ENCODE assay signal across 7 cellular contexts in the genomic region with DNA sequence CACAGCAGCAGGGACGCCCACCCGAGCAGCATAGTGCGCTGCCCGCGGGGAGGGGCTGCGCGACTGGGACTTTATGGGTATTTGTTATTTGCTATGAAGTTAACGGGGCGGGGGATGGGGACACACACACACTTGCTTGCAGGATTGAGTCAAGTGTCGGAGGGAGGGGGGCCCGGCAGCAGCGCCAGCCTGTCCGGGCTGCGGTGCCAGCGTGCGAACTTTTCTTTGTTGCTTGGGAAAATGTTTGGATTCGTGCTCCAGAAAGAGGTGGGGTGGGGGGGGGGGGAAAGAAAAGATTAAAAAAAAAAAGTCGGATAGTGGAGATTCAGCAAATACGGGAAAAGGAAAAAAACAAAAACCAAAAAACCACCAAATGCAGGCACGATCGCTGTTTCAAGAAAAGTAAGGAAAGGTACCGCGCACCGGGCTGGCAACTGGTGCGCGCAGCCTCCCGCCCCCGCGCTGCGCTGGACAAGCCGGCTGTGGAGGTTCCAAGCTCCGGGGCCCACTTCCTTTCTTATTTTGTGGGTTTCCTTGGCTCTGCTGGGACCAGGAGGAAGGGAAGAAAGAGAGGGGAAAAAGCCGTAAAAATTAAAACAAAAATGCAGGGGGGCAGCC. TPM values are rescaled to one million over a fixed set of nuclear protein-coding genes. Genes with fewer than 3 reads are reported as not detected.
DNase-seq lines count a peak whose midpoint lies in the region; ATAC-seq and TF ChIP-seq lines count a peak whose summit lies in the region.

No MANE protein-coding gene starts in this region.

- peak overlapping the region; percentile 63 for H4K5ac ChIP-seq in IMR-90 (ENCODE audit: low read depth, low read length)

- H2AFZ ChIP-seq in IMR-90 (replicated peaks; ENCODE audit: low read length, poor library complexity): peak overlapping the region; percentile 93

- peaks cover 3 to 12% of the 10 kb centered on the region in 2 experiments; a peak in 2 of 4 replicates for H3K79me1 ChIP-seq in IMR-90 (ENCODE audit: low read depth in 1 of 2, low read length in 2 of 2)

- H3K56ac ChIP-seq in IMR-90 (ENCODE audit: extremely low read depth, insufficient read depth, low read length): peak overlapping the region; percentile 58; the same call in 1 of the 2 replicates

- H4K20me1 ChIP-seq in IMR-90 (ENCODE audit: insufficient read depth, low read length): no peaks in the 10 kb centered on the region; the same call in 1 of the 2 replicates

- WGBS in IMR-90 (ENCODE audit: extremely low coverage in 2 of 2, insufficient read length in 1 of 2), 2 experiments: no CpG with 5 or more reads among the region's 33 CpGs
- WGBS in thymus: 4% methylated on average over 33 of the region's 33 CpGs

- H4K91ac ChIP-seq in IMR-90 (ENCODE audit: insufficient read depth, low read depth, low read length): peak overlapping the region; percentile 83

- no peak overlapping the region for H3K27ac Mint-ChIP-seq in activated T-helper 2 cell treated with anti-CD3 and anti-CD28 coated beads, Interferon-gamma antibody, Interleukin-2, Interleukin-4, amounts not matched to agents 10 μg/mL and 5 μg/mL and 100 μg/mL, durations not matched to agents 14 hours and 24 hours and 36 hours

- H3K27me3 ChIP-seq in IMR-90 (ENCODE audit: control insufficient read depth, insufficient read depth, low read length) (no peaks in the 10 kb centered on the region), thymus (ENCODE audit: control insufficient read depth, insufficient read depth) (peaks cover 39% of the 10 kb centered on the region)

- BruUV-seq in IMR-90 (replicated peaks; lab: Mats Ljungman, UMichigan): TSS peak; percentile 64

- H2BK5ac ChIP-seq in IMR-90 (ENCODE audit: low read depth, low read length, poor library complexity, severe bottlenecking): peak overlapping the region; percentile 46

- H3K27me3 Mint-ChIP-seq in activated T-helper 2 cell treated with anti-CD3 and anti-CD28 coated beads, Interferon-gamma antibody, Interleukin-2, Interleukin-4, amounts not matched to agents 10 μg/mL and 5 μg/mL and 100 μg/mL, durations not matched to agents 14 hours and 24 hours and 36 hours (ENCODE audit: low read depth): peaks cover 45% of the 10 kb centered on the region

- DNase-seq in IMR-90 (peak; percentile 37), choroid plexus epithelial cell (ENCODE audit: low read depth) (peak; percentile 42), left lobe of liver (ENCODE audit: low spot score) (no peak), erythroblast (lab: John Stamatoyannopoulos, UW) (no peak)
- DNase-seq in activated T-helper 2 cell treated with anti-CD3 and anti-CD28 coated beads, Interferon-gamma antibody, Interleukin-2, Interleukin-4, amounts not matched to agents 10 μg/mL and 5 μg/mL and 100 μg/mL, durations not matched to agents 14 hours and 24 hours and 36 hours (ENCODE audit: low spot score): no peak

- CTCF ChIA-PET in IMR-90 (lab: Yijun Ruan, JAX): no interaction called here

- POLR2A ChIA-PET in IMR-90 (lab: Charles Lee; ENCODE audit: unreplicated experiment): interaction anchor here (0.7 to 1.1 kb wide), 4 partner anchors 349 to 820 kb away, joined by 3 to 21 read pairs (median 6); no protein-coding TSS in a partner anchor

- H3K9me1 ChIP-seq in IMR-90 (ENCODE audit: insufficient read depth, low read length): no peaks in the 10 kb centered on the region; the same call in 1 of the 2 replicates

- intact Hi-C loops in IMR-90 (cut with micrococcal nuclease): loop anchor here (2.0 to 10.0 kb wide), 10 partner anchors 84 to 1778 kb away; no protein-coding TSS in a partner anchor
- intact Hi-C loops in activated T-helper 2 cell treated with anti-CD3 and anti-CD28 coated beads, Interferon-gamma antibody, Interleukin-2, Interleukin-4, amounts not matched to agents 10 μg/mL and 5 μg/mL and 100 μg/mL, durations not matched to agents 14 hours and 24 hours and 36 hours (cut with micrococcal nuclease): loop anchor here (5.0 kb wide), 1 partner anchor 119 kb away; a partner anchor contains a TSS

- peak overlapping the region; percentile 86 for H2BK120ac ChIP-seq in IMR-90 (ENCODE audit: low read depth, low read length)

- no peaks in the 10 kb centered on the region for H3K36me3 Mint-ChIP-seq in activated T-helper 2 cell treated with anti-CD3 and anti-CD28 coated beads, Interferon-gamma antibody, Interleukin-2, Interleukin-4, amounts not matched to agents 10 μg/mL and 5 μg/mL and 100 μg/mL, durations not matched to agents 14 hours and 24 hours and 36 hours (ENCODE audit: low read depth)

- TF ChIP-seq CTCF in IMR-90 (conservative IDR thresholded peaks at IDR 0.05; ENCODE audit: low read depth, low read length): no peak
- no peak for TF ChIP-seq CTCF in choroid plexus epithelial cell (conservative IDR thresholded peaks at IDR 0.05; ENCODE audit: low read depth, low read length)

- peak overlapping the region; percentile 77 for H3K9ac ChIP-seq in IMR-90 (ENCODE audit: low read depth, low read length)

- no peaks in the 10 kb centered on the region for H3K9me3 Mint-ChIP-seq in activated T-helper 2 cell treated with anti-CD3 and anti-CD28 coated beads, Interferon-gamma antibody, Interleukin-2, Interleukin-4, amounts not matched to agents 10 μg/mL and 5 μg/mL and 100 μg/mL, durations not matched to agents 14 hours and 24 hours and 36 hours

- peak overlapping the region; percentile 52; the same call in 1 of the 2 replicates for H3K23ac ChIP-seq in IMR-90 (ENCODE audit: low read depth, low read length)

- peak overlapping the region; percentile 41 for H3K14ac ChIP-seq in IMR-90 (replicated peaks; ENCODE audit: low read depth, low read length)

- H3K4me3 Mint-ChIP-seq in activated T-helper 2 cell treated with anti-CD3 and anti-CD28 coated beads, Interferon-gamma antibody, Interleukin-2, Interleukin-4, amounts not matched to agents 10 μg/mL and 5 μg/mL and 100 μg/mL, durations not matched to agents 14 hours and 24 hours and 36 hours (ENCODE audit: low read depth): no peak overlapping the region

- H3K4me3 ChIP-seq in IMR-90 (ENCODE audit: insufficient read depth, low read depth, low read length): peak overlapping the region; percentile 65
- H3K4me3 ChIP-seq in choroid plexus epithelial cell (ENCODE audit: low read depth, low read length): peak overlapping the region; percentile 63
- peak overlapping the region; percentile 16 for H3K4me3 ChIP-seq in thymus (ENCODE audit: low read length)

- H3K36me3 ChIP-seq in IMR-90 (ENCODE audit: control insufficient read depth, insufficient read depth, low read length) (peaks cover 2% of the 10 kb centered on the region; the same call in 1 of the 2 replicates), thymus (ENCODE audit: control insufficient read depth, insufficient read depth) (no peaks in the 10 kb centered on the region)

- H2BK20ac ChIP-seq in IMR-90 (ENCODE audit: low read depth, low read length): no peak overlapping the region

- dilution Hi-C loops in IMR-90 (cut with HindIII; ENCODE audit: low sequenced_read_pairs, unreplicated experiment): no loop called here

- peak overlapping the region; percentile 21 to 78; a peak in 2 of 4 replicates for H4K8ac ChIP-seq in IMR-90 (ENCODE audit: low read depth in 2 of 2, low read length in 2 of 2)

- H3K9me3 ChIP-seq in IMR-90 (ENCODE audit: control insufficient read depth, insufficient read depth, low read length): no peaks in the 10 kb centered on the region
- no peaks in the 10 kb centered on the region for H3K9me3 ChIP-seq in thymus (ENCODE audit: control insufficient read depth)

- TF ChIP-seq RAD21 in IMR-90 (IDR thresholded peaks at IDR 0.05; ENCODE audit: low read length): no peak

- H2AK5ac ChIP-seq in IMR-90 (ENCODE audit: low read depth, low read length): no peak overlapping the region

- no peaks in the 10 kb centered on the region; the same call in 1 of the 2 replicates for H3K4me1 ChIP-seq in IMR-90 (ENCODE audit: control insufficient read depth, insufficient read depth, low read length)
- no peaks in the 10 kb centered on the region for H3K4me1 ChIP-seq in thymus (ENCODE audit: control insufficient read depth, insufficient read depth, low read length)

- H3K18ac ChIP-seq in IMR-90 (ENCODE audit: low read depth, low read length): 0 out of 2 replicates have a peak overlapping the region, but pooled peaks have one; percentile 24

- peak overlapping the region; percentile 77 for H3K4ac ChIP-seq in IMR-90 (ENCODE audit: low read depth, low read length)

- H3K27ac ChIP-seq in IMR-90 (ENCODE audit: insufficient read depth, low read length) (peak overlapping the region; percentile 80), thymus (ENCODE audit: low read depth) (peak overlapping the region; percentile 2)

- TF ChIP-seq POLR2A in IMR-90 (IDR thresholded peaks at IDR 0.05; ENCODE audit: low read depth, low read length): no peak
- no peak for TF ChIP-seq POLR2A in erythroblast (IDR thresholded peaks at IDR 0.05; ENCODE audit: low read length)

- H2BK15ac ChIP-seq in IMR-90 (ENCODE audit: low read depth, low read length): peak overlapping the region; percentile 63; the same call in 2 of the 3 replicates

- no peaks in the 10 kb centered on the region for H3K4me1 Mint-ChIP-seq in activated T-helper 2 cell treated with anti-CD3 and anti-CD28 coated beads, Interferon-gamma antibody, Interleukin-2, Interleukin-4, amounts not matched to agents 10 μg/mL and 5 μg/mL and 100 μg/mL, durations not matched to agents 14 hours and 24 hours and 36 hours (ENCODE audit: low read depth)

- peak overlapping the region; percentile 47 for H2AK9ac ChIP-seq in IMR-90 (replicated peaks; ENCODE audit: low read depth, low read length, poor library complexity)

- peak; percentile 22 for ATAC-seq in IMR-90 (ENCODE audit: low read depth)
- ATAC-seq in left lobe of liver: peak; percentile 46
- ATAC-seq in HG02759 (IDR thresholded peaks at IDR 0.05; ENCODE audit: unreplicated experiment): no peak

- in situ Hi-C loops in IMR-90 (cut with MboI; ENCODE audit: low sequenced_read_pairs): no loop called here

- H3K4me2 ChIP-seq in IMR-90 (ENCODE audit: low read depth, low read length): peak overlapping the region; percentile 74

TF ChIP-seq in IMR-90, 13 proteins besides CTCF, POLR2A, EP300 and RAD21:
- TF ChIP-seq BHLHE40 (IDR thresholded peaks at IDR 0.05; ENCODE audit: low read depth, low read length) (no peak), FOS (IDR thresholded peaks at IDR 0.05; ENCODE audit: low read depth, low read length) (no peak), MAFK (IDR thresholded peaks at IDR 0.05; ENCODE audit: low read depth, low read length) (no peak), RCOR1 (IDR thresholded peaks at IDR 0.05; ENCODE audit: insufficient replicate concordance, low read length) (no peak), CEBPB (IDR thresholded peaks at IDR 0.05; ENCODE audit: low read depth, low read length) (no peak)
TF ChIP-seq in IMR-90: peak in this region for 0.

RNA-seq across cellular contexts. Expression of a gene that starts 0.4 kb away (rescaled TPM):
- total RNA-seq in IMR-90 (2012; rRNA removed) (0.54 and 1.1 TPM in 2 replicates), left lobe of liver (0.48 TPM)
- polyA plus RNA-seq in IMR-90 (2012; rRNA removed) (0.46 and 0.58 TPM in 2 replicates), thymus (0.75 TPM)
- 0.25 and 0.28 TPM in 2 replicates for polyA plus RNA-seq in IMR-90 (2012; cell fraction: cytosol; rRNA removed)
- 0.59 and 0.64 TPM in 2 replicates for polyA plus RNA-seq in IMR-90 (2012; cell fraction: nucleus; rRNA removed; ENCODE audit: low replicate concordance)
- not detected in 2 replicates for total RNA-seq in activated T-helper 2 cell treated with anti-CD3 and anti-CD28 coated beads, Interferon-gamma antibody, Interleukin-2, Interleukin-4, amounts not matched to agents 10 μg/mL and 5 μg/mL and 100 μg/mL, durations not matched to agents 14 hours and 24 hours and 36 hours

Comparison
In these comparisons a context has a peak if more than half of its experiments do, and no peak if none do; other contexts are left out.
1. DNase-seq: peak in IMR-90 (single experiment) and choroid plexus epithelial cell (single experiment); none in left lobe of liver (single experiment), activated T-helper 2 cell treated with anti-CD3 and anti-CD28 coated beads, Interferon-gamma antibody, Interleukin-2, Interleukin-4, amounts not matched to agents 10 μg/mL and 5 μg/mL and 100 μg/mL, durations not matched to agents 14 hours and 24 hours and 36 hours (single experiment) and erythroblast (0 of 2).
2. Peak in every context shown above with its lines, with median percentiles within 50 percentile points of each other: H3K4me3 ChIP-seq.